ENCODE assay signal across 10 cellular contexts in genomic region chr2:234363011-234363487, GRCh38.
DNase-seq lines count a peak whose midpoint lies in the region; ATAC-seq, FAIRE-seq and TF ChIP-seq lines count a peak whose summit lies in the region.
"Had no signal": no experiment of that assay in that cellular context is flagged by ENCODE, and none has a peak within 500 bp of the region (broad histone marks: within the 10 kb centered on the region; RNA-seq: fewer than 3 reads in every experiment).

No MANE protein-coding gene starts in this region.

- H3K9me3 ChIP-seq in K562 (replicated peaks; ENCODE audit: control insufficient read depth, insufficient read depth, low read depth, low read length): no peaks in the 10 kb centered on the region

- intact Hi-C loops in K562 (cut with micrococcal nuclease): no loop called here

- in situ Hi-C loops in K562 (cut with MboI): no loop called here

- H3K9me1 ChIP-seq in K562 (ENCODE audit: control insufficient read depth, insufficient read depth, low read length): no peaks in the 10 kb centered on the region

- no peak overlapping the region for H3K4me3 ChIP-seq in K562
- H3K4me3 ChIP-seq: GM12878 had no signal

- no peaks in the 10 kb centered on the region for H3K79me2 ChIP-seq in K562 (ENCODE audit: control insufficient read depth, insufficient read depth, low read length)

- WGBS in K562 (ENCODE audit: insufficient coverage, low coverage, missing lambda C conversion rate): 3% methylated on average over 4 of the region's 4 CpGs

- CTCF ChIA-PET in K562 (lab: Yijun Ruan, JAX; ENCODE audit: low intra/inter-chr PET ratio): no interaction called here

- H3K4me2 ChIP-seq in K562 (ENCODE audit: insufficient read depth, low read length): no peak overlapping the region

- peak; percentile 74 for DNase-seq in DMS153 (lab: John Stamatoyannopoulos, UW)
- peak; percentile 97 for DNase-seq in LoVo (ENCODE audit: low spot score)
- no peak for DNase-seq in K562 (ENCODE audit: extremely low read depth in 1 of 4, low spot score in 3 of 4)
- DNase-seq in myocyte (ENCODE audit: low read depth): peak; percentile 53
- DNase-seq in HUDEP-2 (lab: John Stamatoyannopoulos, UW; ENCODE audit: unreplicated experiment in 76 of 76): no peak
- DNase-seq: stimulated activated CD8-positive, alpha-beta memory T cell treated with anti-CD3 and anti-CD28 coated beads, Interleukin-4, amount 100 ng/mL, for 48 hours had no signal

- no peak for TF ChIP-seq CTCF in K562 (IDR thresholded peaks at IDR 0.05 in 2 of 3, conservative IDR thresholded peaks at IDR 0.05 in 1 of 3; ENCODE audit: insufficient read depth in 2 of 3, low read depth in 1 of 3, low read length in 3 of 3)

- POLR2A ChIA-PET in K562 (lab: Yijun Ruan, JAX): no interaction called here

- H4K20me1 ChIP-seq in K562 (replicated peaks; ENCODE audit: control insufficient read depth, insufficient read depth, low read length): no peaks in the 10 kb centered on the region

- no peak for TF ChIP-seq RAD21 in K562 (CRISPR knock-in tag; conservative IDR thresholded peaks at IDR 0.05 in 1 of 2, IDR thresholded peaks at IDR 0.05 in 1 of 2)

- no peaks in the 10 kb centered on the region for H3K27me3 ChIP-seq in K562 (ENCODE audit: control insufficient read depth in 2 of 2, insufficient read depth in 2 of 2, low read length in 2 of 2)

- BruUV-seq in K562 (replicated peaks; lab: Mats Ljungman, UMichigan): no TSS peak

- H3K9ac ChIP-seq in K562 (ENCODE audit: insufficient read depth in 1 of 2, low read depth in 2 of 2, low read length in 2 of 2): no peak overlapping the region

- H3K36me3 ChIP-seq in K562 (ENCODE audit: control insufficient read depth, insufficient read depth, low read length): no peaks in the 10 kb centered on the region

- no peak overlapping the region for H3K27ac ChIP-seq in K562 (ENCODE audit: extremely low read depth, low read depth, low read length)

- TF ChIP-seq POLR2A in K562 (conservative IDR thresholded peaks at IDR 0.05) (no peak), GM18505 (IDR thresholded peaks at IDR 0.05; ENCODE audit: borderline replicate concordance, extremely low read depth, insufficient read depth, insufficient read length) (no peak)

- no peak for FAIRE-seq in K562 (lab: Jason Lieb, UNC)
- FAIRE-seq: GM12878 had no signal

- no peak for ATAC-seq in K562
- ATAC-seq in GM18505 (IDR thresholded peaks at IDR 0.05; ENCODE audit: unreplicated experiment): no peak
- no peak for ATAC-seq in HG02798 (IDR thresholded peaks at IDR 0.05; ENCODE audit: poor library complexity, unreplicated experiment)
- ATAC-seq in GM21786 (IDR thresholded peaks at IDR 0.05; ENCODE audit: unreplicated experiment): no peak
- ATAC-seq: GM12878 had no signal

- H3K4me1 ChIP-seq in K562 (replicated peaks in 1 of 2; ENCODE audit: control insufficient read depth in 2 of 2, insufficient read depth in 2 of 2, low read length in 2 of 2): no peaks in the 10 kb centered on the region; a peak in 3 of 5 replicates

- no peak overlapping the region for H2AFZ ChIP-seq in K562 (ENCODE audit: low read depth, low read length)

- no peak for TF ChIP-seq EP300 in K562 (IDR thresholded peaks at IDR 0.05; ENCODE audit: low read length)

TF ChIP-seq in K562, 482 proteins besides CTCF, POLR2A, EP300 and RAD21:
- TF ChIP-seq C11orf30 (IDR thresholded peaks at IDR 0.05; ENCODE audit: low read depth): peak; percentile 14; the same call in 1 of the 2 replicates
- TF ChIP-seq ZNF133 (CRISPR knock-in tag; IDR thresholded peaks at IDR 0.05): no peak
- peak; percentile 17; the same call in 1 of the 2 replicates for TF ChIP-seq MAFG (tag; conservative IDR thresholded peaks at IDR 0.05)
- no peak for TF ChIP-seq GATAD2A (IDR thresholded peaks at IDR 0.05)
- TF ChIP-seq NFE2 (IDR thresholded peaks at IDR 0.05; ENCODE audit: low read depth): peak; percentile 66
TF ChIP-seq in K562: peak in this region for 3.

Comparison
In these comparisons a context has a peak if more than half of its experiments do, and no peak if none do; other contexts are left out.
1. DNase-seq: peak in DMS153 (single experiment), LoVo (single experiment) and myocyte (single experiment); none in K562 (0 of 4) and HUDEP-2 (0 of 76).